ENCODE assay signal across 16 cellular contexts in genomic region chr6:91569071-91569470, GRCh38.
"Had no signal": no experiment of that assay in that cellular context is flagged by ENCODE, and none has a peak within 500 bp of the region (broad histone marks: within the 10 kb centered on the region; RNA-seq: fewer than 3 reads in every experiment).

No MANE protein-coding gene starts in this region.

- H3K4me3 Mint-ChIP-seq: neural crest cell had no signal

- DNase-seq: activated naive CD4-positive, alpha-beta T cell treated with anti-CD3 and anti-CD28 coated beads, Interleukin-2, amount 50 U/mL, for 16 hours; activated T-cell treated with anti-CD3 and anti-CD28 coated beads, Interleukin-2, amount 50 U/mL, for 1 hour; adrenal gland; dorsolateral prefrontal cortex; heart right ventricle; islet precursor cell; left lung; pancreas; retina; small intestine; stomach had no signal

- H3K36me3 ChIP-seq: adrenal gland, breast epithelium, esophagus muscularis mucosa, heart right ventricle, left lung, pancreas, stomach, thoracic aorta had no signal

- H3K4me3 ChIP-seq: adrenal gland, breast epithelium, dorsolateral prefrontal cortex, esophagus muscularis mucosa, heart right ventricle, left lung, pancreas, stomach, thoracic aorta had no signal

- ATAC-seq: activated CD4-positive, CD25-positive, alpha-beta regulatory T cell treated with anti-CD3 and anti-CD28 coated beads, Interleukin-2, amount 50 U/mL, for 24 hours; heart right ventricle; left lung; pancreas had no signal

- H3K27me3 ChIP-seq: adrenal gland, breast epithelium, esophagus muscularis mucosa, heart right ventricle, left lung, pancreas, stomach had no signal
